6 cellular contexts compared by ENCODE assay signal in genomic region chr19:54188224-54188871, GRCh38. TPM values are rescaled to one million over a fixed set of nuclear protein-coding genes. Genes with fewer than 3 reads are reported as not detected.
DNase-seq lines count a peak whose midpoint lies in the region; ATAC-seq, FAIRE-seq and TF ChIP-seq lines count a peak whose summit lies in the region.

No MANE protein-coding gene starts in this region.

- H3K79me2 ChIP-seq in KMS-11 (ENCODE audit: insufficient read depth, low read depth) (peaks cover 3% of the 10 kb centered on the region; the same call in 1 of the 2 replicates), keratinocyte (ENCODE audit: control insufficient read depth, insufficient read depth, low read length) (peaks cover 45% of the 10 kb centered on the region)

- 3% methylated on average over 12 of the region's 12 CpGs for WGBS in thymus

- H3K36me3 ChIP-seq in KMS-11 (ENCODE audit: insufficient read depth) (no peaks in the 10 kb centered on the region), keratinocyte (ENCODE audit: control insufficient read depth in 2 of 2, extremely low read depth in 1 of 2, insufficient read depth in 2 of 2, low read length in 2 of 2) (peaks cover 14 to 23% of the 10 kb centered on the region in 2 experiments), thymus (ENCODE audit: control insufficient read depth, insufficient read depth) (peaks cover 20% of the 10 kb centered on the region)

- no peaks in the 10 kb centered on the region for H3K9me1 ChIP-seq in keratinocyte (ENCODE audit: control insufficient read depth, extremely low read depth, insufficient read depth, low read length)

- H3K4me2 ChIP-seq in KMS-11 (peak overlapping the region; percentile 90), keratinocyte (ENCODE audit: control insufficient read depth, extremely low read depth, insufficient read depth, low read depth, low read length) (peak overlapping the region; percentile 94)

- no peak for ATAC-seq in HG02678 (IDR thresholded peaks at IDR 0.05; ENCODE audit: unreplicated experiment)

- H4K20me1 ChIP-seq in KMS-11 (ENCODE audit: insufficient read depth) (no peaks in the 10 kb centered on the region), keratinocyte (ENCODE audit: control insufficient read depth, extremely low read depth, insufficient read depth, low read length) (no peaks in the 10 kb centered on the region)

- TF ChIP-seq CTCF in KMS-11 (conservative IDR thresholded peaks at IDR 0.05; ENCODE audit: low read depth, low read length) (no peak), keratinocyte (optimal IDR thresholded peaks at IDR 0.05 in 1 of 3, IDR thresholded peaks at IDR 0.05 in 1 of 3, conservative IDR thresholded peaks at IDR 0.05 in 1 of 3; ENCODE audit: extremely low read depth in 1 of 3, insufficient read depth in 2 of 3, low read length in 3 of 3) (no peak)

- peak; percentile 73 for DNase-seq in activated CD8-positive, alpha-beta memory T cell treated with anti-CD3 and anti-CD28 coated beads, Interleukin-2, amount 50 U/mL, for 48 hours
- DNase-seq in keratinocyte (ENCODE audit: low read depth, low spot score) (no peak), Ammon's horn (ENCODE audit: low spot score) (no peak)

- no peak overlapping the region for H3K4me3 ChIP-seq in KMS-11 (IDR thresholded peaks at IDR 0.05; ENCODE audit: insufficient read depth, low read depth, low read length)
- peak overlapping the region; percentile 82 to 95 (median 87) for H3K4me3 ChIP-seq in keratinocyte (ENCODE audit: control insufficient read depth in 2 of 3, extremely low read depth in 1 of 3, insufficient read depth in 2 of 3, low read depth in 1 of 3, low read length in 3 of 3)
- H3K4me3 ChIP-seq in thymus (ENCODE audit: low read length): peak overlapping the region; percentile 84

- H3K4me1 ChIP-seq in KMS-11 (ENCODE audit: low read depth, poor library complexity, severe bottlenecking): peaks cover 18% of the 10 kb centered on the region
- H3K4me1 ChIP-seq in keratinocyte (ENCODE audit: control insufficient read depth, extremely low read depth, insufficient read depth, low read length): peaks cover 15% of the 10 kb centered on the region
- H3K4me1 ChIP-seq in thymus (ENCODE audit: control insufficient read depth, insufficient read depth, low read length): peaks cover 19% of the 10 kb centered on the region

- H2AFZ ChIP-seq in KMS-11 (ENCODE audit: low read depth) (peak overlapping the region; percentile 53; the same call in 1 of the 2 replicates), keratinocyte (ENCODE audit: control insufficient read depth, low read length) (peak overlapping the region; percentile 27)

- H3K27ac ChIP-seq in KMS-11 (peak overlapping the region; percentile 94; the same call in 1 of the 2 replicates), keratinocyte (ENCODE audit: control insufficient read depth, insufficient read depth, low read length) (peak overlapping the region; percentile 62), thymus (ENCODE audit: low read depth) (peak overlapping the region; percentile 56)

- H3K9ac ChIP-seq in KMS-11 (peak overlapping the region; percentile 64; the same call in 1 of the 2 replicates), keratinocyte (ENCODE audit: control insufficient read depth, extremely low read depth, insufficient read depth, low read length) (peak overlapping the region; percentile 99)

- dilution Hi-C loops in keratinocyte (cut with MboI; ENCODE audit: extremely low pct_ligation_motif_present, low sequenced_read_pairs): no loop called here

- H3K9me3 ChIP-seq in keratinocyte (ENCODE audit: control insufficient read depth, low read depth, low read length) (no peaks in the 10 kb centered on the region), thymus (ENCODE audit: control insufficient read depth) (no peaks in the 10 kb centered on the region)

- FAIRE-seq in keratinocyte (lab: Jason Lieb, UNC): no peak

- H3K27me3 ChIP-seq in KMS-11 (ENCODE audit: insufficient read depth, low read depth) (no peaks in the 10 kb centered on the region), keratinocyte (ENCODE audit: control insufficient read depth, extremely low read depth, insufficient read depth, low read length) (no peaks in the 10 kb centered on the region), thymus (ENCODE audit: control insufficient read depth, insufficient read depth) (no peaks in the 10 kb centered on the region)

RNA-seq across cellular contexts. Expression of gene MBOAT7, which starts 1.0 kb away (rescaled TPM):
- polyA plus RNA-seq in keratinocyte (41.3 to 70.2 TPM (median 62.7 TPM) in 3 replicates), thymus (24.6 TPM)
- polyA plus RNA-seq in keratinocyte (2011; ENCODE audit: low read depth): 6.9 TPM
- 40.0 and 79.8 TPM in 2 replicates for polyA plus RNA-seq in keratinocyte (2011; cell fraction: cytosol; rRNA removed)
- polyA plus RNA-seq in keratinocyte (2011; cell fraction: nucleus; rRNA removed): 146 and 213 TPM in 2 replicates
- 54.1 and 120 TPM in 2 replicates for polyA plus RNA-seq in keratinocyte (2012; ENCODE audit: low replicate concordance)
- polyA minus RNA-seq in keratinocyte: 41.1 to 132 TPM (median 55.3 TPM) in 3 replicates
- 195 TPM for polyA minus RNA-seq in keratinocyte (2011; cell fraction: cytosol; rRNA and poly(A)+ RNA removed)
- 158 and 173 TPM in 2 replicates for polyA minus RNA-seq in keratinocyte (2011; cell fraction: nucleus; rRNA and poly(A)+ RNA removed)

RNA-seq across cellular contexts. Expression of gene TSEN34, which starts 2.8 kb away (rescaled TPM):
- polyA plus RNA-seq in keratinocyte: 36.5 to 49.7 TPM (median 40.5 TPM) in 3 replicates
- polyA plus RNA-seq in keratinocyte (2011; ENCODE audit: low read depth): 8.1 TPM
- 30.5 and 56.0 TPM in 2 replicates for polyA plus RNA-seq in keratinocyte (2011; cell fraction: cytosol; rRNA removed)
- 22.0 and 30.1 TPM in 2 replicates for polyA plus RNA-seq in keratinocyte (2011; cell fraction: nucleus; rRNA removed)
- 22.8 and 48.0 TPM in 2 replicates for polyA plus RNA-seq in keratinocyte (2012; ENCODE audit: low replicate concordance)
- 22.7 to 39.1 TPM (median 33.0 TPM) in 3 replicates for polyA minus RNA-seq in keratinocyte
- polyA minus RNA-seq in keratinocyte (2011; cell fraction: cytosol; rRNA and poly(A)+ RNA removed): 60.6 TPM
- 11.6 and 14.2 TPM in 2 replicates for polyA minus RNA-seq in keratinocyte (2011; cell fraction: nucleus; rRNA and poly(A)+ RNA removed)
- polyA plus RNA-seq in thymus: 38.8 TPM

RNA-seq across cellular contexts. Expression of gene RPS9, which starts 12.3 kb away (rescaled TPM):
- polyA plus RNA-seq in keratinocyte: 1,666 to 2,598 TPM (median 1,866 TPM) in 3 replicates
- polyA plus RNA-seq in keratinocyte (2011; ENCODE audit: low read depth): 468 TPM
- 1,169 and 2,467 TPM in 2 replicates for polyA plus RNA-seq in keratinocyte (2011; cell fraction: cytosol; rRNA removed)
- polyA plus RNA-seq in keratinocyte (2011; cell fraction: nucleus; rRNA removed): 562 and 695 TPM in 2 replicates
- 2,423 and 2,469 TPM in 2 replicates for polyA plus RNA-seq in keratinocyte (2012; ENCODE audit: low replicate concordance)
- polyA minus RNA-seq in keratinocyte: 519 to 770 TPM (median 701 TPM) in 3 replicates
- polyA minus RNA-seq in keratinocyte (2011; cell fraction: cytosol; rRNA and poly(A)+ RNA removed): 1,006 TPM
- 236 and 249 TPM in 2 replicates for polyA minus RNA-seq in keratinocyte (2011; cell fraction: nucleus; rRNA and poly(A)+ RNA removed)
- 3,716 TPM for polyA plus RNA-seq in thymus

RNA-seq across cellular contexts. Expression of gene TMC4, which starts 15.4 kb away (rescaled TPM):
- 1.5 to 2.2 TPM (median 1.8 TPM) in 3 replicates for polyA plus RNA-seq in keratinocyte
- polyA plus RNA-seq in keratinocyte (2011; ENCODE audit: low read depth): 2.8 TPM
- 1.0 and 2.2 TPM in 2 replicates for polyA plus RNA-seq in keratinocyte (2011; cell fraction: cytosol; rRNA removed)
- polyA plus RNA-seq in keratinocyte (2011; cell fraction: nucleus; rRNA removed): 10.2 and 10.8 TPM in 2 replicates
- polyA plus RNA-seq in keratinocyte (2012; ENCODE audit: low replicate concordance): 4.5 and 6.4 TPM in 2 replicates
- 1.7 to 3.1 TPM (median 2.9 TPM) in 3 replicates for polyA minus RNA-seq in keratinocyte
- 2.3 TPM for polyA minus RNA-seq in keratinocyte (2011; cell fraction: cytosol; rRNA and poly(A)+ RNA removed)
- 2.1 and 2.6 TPM in 2 replicates for polyA minus RNA-seq in keratinocyte (2011; cell fraction: nucleus; rRNA and poly(A)+ RNA removed)
- 15.4 TPM for polyA plus RNA-seq in thymus

RNA-seq across cellular contexts. Expression of gene LENG1, which starts 28.8 kb away (rescaled TPM):
- polyA plus RNA-seq in keratinocyte (2.0 to 4.0 TPM (median 3.4 TPM) in 3 replicates), thymus (11.9 TPM)
- polyA plus RNA-seq in keratinocyte (2011; ENCODE audit: low read depth): 5.4 TPM
- 1.5 and 3.5 TPM in 2 replicates for polyA plus RNA-seq in keratinocyte (2011; cell fraction: cytosol; rRNA removed)
- 2.4 and 2.6 TPM in 2 replicates for polyA plus RNA-seq in keratinocyte (2011; cell fraction: nucleus; rRNA removed)
- polyA plus RNA-seq in keratinocyte (2012; ENCODE audit: low replicate concordance): 4.3 and 7.3 TPM in 2 replicates
- 0.16 TPM in 1 of 3 replicates, not detected in the others for polyA minus RNA-seq in keratinocyte
- 1.3 TPM for polyA minus RNA-seq in keratinocyte (2011; cell fraction: cytosol; rRNA and poly(A)+ RNA removed)
- polyA minus RNA-seq in keratinocyte (2011; cell fraction: nucleus; rRNA and poly(A)+ RNA removed): 0.32 and 0.62 TPM in 2 replicates
